Comparison of ENCODE assay signal across 31 cellular contexts in the genomic region with DNA sequence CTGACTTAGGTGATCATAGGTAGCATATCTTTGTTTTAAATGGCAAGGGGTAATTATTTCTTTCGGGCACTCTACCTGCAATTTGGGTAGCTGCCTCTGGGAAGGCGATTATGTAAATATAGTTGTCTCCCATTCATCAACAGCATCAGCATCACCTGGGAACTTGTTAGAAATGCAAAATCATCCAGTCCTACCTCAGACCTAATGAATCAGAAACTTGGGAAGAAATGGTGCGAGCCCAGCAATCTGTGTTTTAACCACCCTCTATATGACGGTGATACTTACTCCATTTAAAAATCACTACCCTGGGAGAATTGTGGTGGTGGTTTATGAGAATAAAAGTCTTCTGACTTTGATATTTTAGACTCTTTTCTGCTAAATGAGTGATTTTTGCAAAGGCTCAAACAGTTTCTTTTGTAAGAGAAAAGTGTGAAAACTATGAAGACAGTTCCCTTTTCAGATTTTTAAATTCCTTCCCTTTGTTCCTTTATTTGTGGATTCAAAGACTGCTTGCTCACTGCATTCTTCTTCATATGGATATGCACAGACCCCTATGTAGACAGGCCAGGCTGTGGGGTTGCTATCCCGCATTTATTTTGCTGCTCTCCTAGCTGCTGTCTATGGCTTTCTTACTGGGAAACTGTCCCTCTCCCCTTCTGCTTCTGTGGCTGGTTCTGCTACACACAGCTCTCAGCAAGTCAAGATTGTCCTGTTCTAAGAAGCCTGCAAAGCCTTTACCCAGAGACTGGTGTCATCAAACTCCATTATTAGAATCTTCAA.
"Had no signal": no experiment of that assay in that cellular context is flagged by ENCODE, and none has a peak within 500 bp of the region (broad histone marks: within the 10 kb centered on the region; RNA-seq: fewer than 3 reads in every experiment).

No MANE protein-coding gene starts in this region.

- H3K9me3 Mint-ChIP-seq: activated CD4-positive, alpha-beta memory T cell treated with anti-CD3 and anti-CD28 coated beads for 36 hours; activated CD4-positive, alpha-beta T cell treated with anti-CD3 and anti-CD28 coated beads, Interleukin-2, amount 10 ng/mL, durations not matched to agents 24 days and 14 days; stimulated activated naive CD8-positive, alpha-beta T cell treated with anti-CD3 and anti-CD28 coated beads, Interleukin-15, Interleukin-2, amounts not matched to agents 100 ng/mL and 50 ng/mL, for 24 hours had no signal

- H3K27me3 Mint-ChIP-seq: activated CD4-positive, alpha-beta memory T cell treated with anti-CD3 and anti-CD28 coated beads for 36 hours; activated CD4-positive, alpha-beta T cell treated with anti-CD3 and anti-CD28 coated beads, Interleukin-2, amount 10 ng/mL, durations not matched to agents 24 days and 14 days; T-helper 17 cell had no signal

- H3K27ac Mint-ChIP-seq: activated CD4-positive, alpha-beta memory T cell treated with anti-CD3 and anti-CD28 coated beads for 36 hours; activated CD4-positive, alpha-beta T cell treated with anti-CD3 and anti-CD28 coated beads, Interleukin-2, amount 10 ng/mL, durations not matched to agents 24 days and 14 days; immature natural killer cell; natural killer cell; stimulated activated effector memory CD8-positive, alpha-beta T cell treated with anti-CD3 and anti-CD28 coated beads, Interleukin-12 subunit alpha, Interleukin-12 subunit beta, amount 100 ng/mL, for 72 hours; stimulated activated naive CD8-positive, alpha-beta T cell treated with anti-CD3 and anti-CD28 coated beads, Interleukin-15, Interleukin-2, amounts not matched to agents 100 ng/mL and 50 ng/mL, for 24 hours; T-helper 17 cell had no signal

- H3K4me1 Mint-ChIP-seq: activated CD4-positive, alpha-beta T cell treated with anti-CD3 and anti-CD28 coated beads, Interleukin-2, amount 10 ng/mL, durations not matched to agents 24 days and 14 days; immature natural killer cell; natural killer cell; stimulated activated effector memory CD8-positive, alpha-beta T cell treated with anti-CD3 and anti-CD28 coated beads, Interleukin-12 subunit alpha, Interleukin-12 subunit beta, amount 100 ng/mL, for 72 hours; T-helper 17 cell had no signal

- H3K4me3 ChIP-seq: esophagus muscularis mucosa, heart right ventricle, right lobe of liver, thoracic aorta had no signal

- ATAC-seq: foreskin keratinocyte; heart right ventricle; left colon; natural killer cell; right lobe of liver; stimulated activated effector memory CD8-positive, alpha-beta T cell treated with anti-CD3 and anti-CD28 coated beads, Interleukin-12 subunit alpha, Interleukin-12 subunit beta, amount 100 ng/mL, for 72 hours; T-helper 17 cell had no signal

- H3K4me3 Mint-ChIP-seq: activated CD4-positive, alpha-beta memory T cell treated with anti-CD3 and anti-CD28 coated beads for 36 hours; activated CD4-positive, alpha-beta T cell treated with anti-CD3 and anti-CD28 coated beads, Interleukin-2, amount 10 ng/mL, durations not matched to agents 24 days and 14 days; immature natural killer cell; natural killer cell; stimulated activated effector memory CD8-positive, alpha-beta T cell treated with anti-CD3 and anti-CD28 coated beads, Interleukin-12 subunit alpha, Interleukin-12 subunit beta, amount 100 ng/mL, for 72 hours; stimulated activated naive CD8-positive, alpha-beta T cell treated with anti-CD3 and anti-CD28 coated beads, Interleukin-15, Interleukin-2, amounts not matched to agents 100 ng/mL and 50 ng/mL, for 24 hours; T-helper 17 cell had no signal

- H3K9me3 ChIP-seq: esophagus muscularis mucosa, heart right ventricle, neutrophil, right lobe of liver, thoracic aorta had no signal

- H3K36me3 Mint-ChIP-seq: activated CD4-positive, alpha-beta memory T cell treated with anti-CD3 and anti-CD28 coated beads for 36 hours; immature natural killer cell; natural killer cell; stimulated activated effector memory CD8-positive, alpha-beta T cell treated with anti-CD3 and anti-CD28 coated beads, Interleukin-12 subunit alpha, Interleukin-12 subunit beta, amount 100 ng/mL, for 72 hours had no signal

- DNase-seq: activated CD4-positive, alpha-beta memory T cell treated with anti-CD3 and anti-CD28 coated beads for 36 hours; activated CD4-positive, alpha-beta T cell treated with anti-CD3 and anti-CD28 coated beads, Interleukin-2, amount 10 ng/mL, durations not matched to agents 24 days and 14 days; activated CD4-positive, CD25-positive, alpha-beta regulatory T cell treated with anti-CD3 and anti-CD28 coated beads, Interleukin-2, amount 50 U/mL, for 72 hours; activated CD8-positive, alpha-beta memory T cell treated with anti-CD3 and anti-CD28 coated beads, Interleukin-2, amount 50 U/mL, for 4 hours; activated gamma-delta T cell treated with Interleukin-2 at 50 U/mL for 16 hours; activated naive CD4-positive, alpha-beta T cell treated with anti-CD3 and anti-CD28 coated beads, Interleukin-2, amount 50 U/mL, for 16 hours; activated T-cell treated with anti-CD3 and anti-CD28 coated beads, Interleukin-2, amount 50 U/mL, for 1 hour; amniotic stem cell; brain microvascular endothelial cell; caudate nucleus; cortex of kidney; foreskin keratinocyte; heart right ventricle; immature natural killer cell; kidney; left colon; mesenchymal stem cell; natural killer cell; right lobe of liver; stimulated activated CD4-positive, alpha-beta T cell treated with anti-CD3 and anti-CD28 coated beads, Interleukin-4, amount 100 ng/mL, for 24 hours; T-helper 17 cell; T1000; trophoblast cell; WERI-Rb-1 had no signal

- H3K36me3 ChIP-seq: brain microvascular endothelial cell, esophagus muscularis mucosa, heart right ventricle, neutrophil, right lobe of liver, thoracic aorta, WERI-Rb-1 had no signal

- H3K4me1 ChIP-seq: foreskin keratinocyte, right lobe of liver had no signal

- H3K27ac ChIP-seq: brain microvascular endothelial cell, esophagus muscularis mucosa, foreskin keratinocyte, heart right ventricle, neutrophil, right lobe of liver, thoracic aorta, WERI-Rb-1 had no signal

- H3K27me3 ChIP-seq: brain microvascular endothelial cell, esophagus muscularis mucosa, foreskin keratinocyte, neutrophil, right lobe of liver had no signal

- FAIRE-seq: astrocyte, kidney, urothelium cell line had no signal
